8 cellular contexts compared by ENCODE assay signal in the genomic region with DNA sequence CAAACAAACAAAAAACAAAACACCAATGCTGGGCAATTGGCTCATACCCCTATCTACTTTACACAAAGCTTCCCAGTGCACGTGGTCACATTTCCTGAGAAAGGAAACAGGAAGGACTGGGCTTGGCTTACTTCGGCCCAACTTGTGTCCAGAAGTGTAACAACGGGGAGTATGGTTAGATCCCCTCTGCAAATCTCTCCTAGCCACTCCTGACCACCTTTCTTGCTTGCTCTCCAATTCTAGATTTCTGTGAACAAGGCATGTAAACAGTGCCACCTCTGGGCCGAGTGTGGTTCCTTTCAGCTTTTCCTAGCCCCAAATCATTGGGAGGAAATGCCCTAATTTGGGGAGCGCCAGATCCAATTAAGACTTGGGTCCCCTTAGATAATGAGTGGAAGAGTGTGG. TPM values are rescaled to one million over a fixed set of nuclear protein-coding genes. Genes with fewer than 3 reads are reported as not detected.
DNase-seq lines count a peak whose midpoint lies in the region; ATAC-seq and TF ChIP-seq lines count a peak whose summit lies in the region.

No MANE protein-coding gene starts in this region.

- ATAC-seq in effector memory CD8-positive, alpha-beta T cell (replicated peaks) = no peak
- ATAC-seq in naive thymus-derived CD8-positive, alpha-beta T cell = peak; percentile 31 to 45
- no peak for ATAC-seq in HG03460 (IDR thresholded peaks at IDR 0.05; ENCODE audit: unreplicated experiment)
- ATAC-seq in HG03039 (IDR thresholded peaks at IDR 0.05; ENCODE audit: unreplicated experiment) = no peak

- CTCF ChIA-PET in BJ (lab: Yijun Ruan, JAX) = interaction anchor here (0.7 to 3.1 kb wide), 5 partner anchors 23 to 318 kb away, joined by 3 to 15 read pairs (median 5); no protein-coding TSS in a partner anchor

- H3K27ac Mint-ChIP-seq in effector memory CD8-positive, alpha-beta T cell = peak overlapping the region; percentile 60 to 78
- H3K27ac Mint-ChIP-seq in naive thymus-derived CD8-positive, alpha-beta T cell = peak overlapping the region in 2 of 10 donors; percentile 14 to 61

- POLR2A ChIA-PET in BJ (lab: Charles Lee) = no interaction called here
- POLR2A ChIA-PET in naive thymus-derived CD8-positive, alpha-beta T cell (lab: Charles Lee) = no interaction called here

- no peak overlapping the region for H3K4me3 ChIP-seq in BJ (ENCODE audit: low read depth, low read length)

- no peaks in the 10 kb centered on the region for H3K27me3 ChIP-seq in BJ (ENCODE audit: control insufficient read depth, insufficient read depth, low read length)

- no peaks in the 10 kb centered on the region for H3K9me3 Mint-ChIP-seq in effector memory CD8-positive, alpha-beta T cell
- H3K9me3 Mint-ChIP-seq in naive thymus-derived CD8-positive, alpha-beta T cell = no peaks in the 10 kb centered on the region

- H3K4me3 Mint-ChIP-seq in effector memory CD8-positive, alpha-beta T cell = peak overlapping the region in 1 of 2 donors; percentile 25
- no peak overlapping the region for H3K4me3 Mint-ChIP-seq in naive thymus-derived CD8-positive, alpha-beta T cell

- peak; percentile 44 for TF ChIP-seq CTCF in BJ (IDR thresholded peaks at IDR 0.05; ENCODE audit: insufficient read depth, low read depth, low read length)

- peaks cover 10% of the 10 kb centered on the region for H3K36me3 Mint-ChIP-seq in effector memory CD8-positive, alpha-beta T cell (ENCODE audit: insufficient read depth)
- H3K36me3 Mint-ChIP-seq in naive thymus-derived CD8-positive, alpha-beta T cell = peaks cover 0 to 34% (median 2%) of the 10 kb centered on the region in 3 donors

- peaks cover 8 to 11% of the 10 kb centered on the region in 2 donors for H3K4me1 Mint-ChIP-seq in effector memory CD8-positive, alpha-beta T cell (ENCODE audit: low read depth in 2 of 2)
- H3K4me1 Mint-ChIP-seq in naive thymus-derived CD8-positive, alpha-beta T cell = peaks cover 0 to 13% (median 2%) of the 10 kb centered on the region in 4 donors

- DNase-seq in BJ (ENCODE audit: low read depth) (no peak), MV-4-11 (lab: John Stamatoyannopoulos, UW) (peak; percentile 13), islet precursor cell (no peak)
- DNase-seq in effector memory CD8-positive, alpha-beta T cell = peak in 1 of 3 experiments; percentile 17
- peak in 4 of 10 donors; percentile 10 to 28 (median 20) for DNase-seq in naive thymus-derived CD8-positive, alpha-beta T cell
- no peak for DNase-seq in activated CD4-positive, alpha-beta T cell treated with anti-CD3 and anti-CD28 coated beads for 1 hour

- H3K27me3 Mint-ChIP-seq in effector memory CD8-positive, alpha-beta T cell = no peaks in the 10 kb centered on the region
- no peaks in the 10 kb centered on the region for H3K27me3 Mint-ChIP-seq in naive thymus-derived CD8-positive, alpha-beta T cell

- peaks cover 17% of the 10 kb centered on the region for H3K36me3 ChIP-seq in BJ (ENCODE audit: control insufficient read depth, insufficient read depth, low read length)

RNA-seq across cellular contexts. Expression of gene FRAT2, which starts 21.0 kb away (rescaled TPM):
- polyA plus RNA-seq in BJ (2011; rRNA removed) = 1.8 and 2.9 TPM in 2 replicates
- polyA minus RNA-seq in BJ (2011; rRNA and poly(A)+ RNA removed) = 1.4 and 2.3 TPM in 2 replicates
- total RNA-seq in naive thymus-derived CD8-positive, alpha-beta T cell = 10 to 100 TPM; 29.0 to 30.6 TPM
- polyA plus RNA-seq in naive thymus-derived CD8-positive, alpha-beta T cell = 10 to 100 TPM in 2 of 3 donors, 1 to 10 TPM in 1; 9.3 to 27.4 (median 23.6) TPM

RNA-seq across cellular contexts. Expression of gene FRAT1, which starts 36.5 kb away (rescaled TPM):
- polyA plus RNA-seq in BJ (2011; rRNA removed) = 1.1 and 1.2 TPM in 2 replicates
- polyA minus RNA-seq in BJ (2011; rRNA and poly(A)+ RNA removed) = 0.82 and 0.90 TPM in 2 replicates
- 10 to 100 TPM; 18.5 to 19.1 TPM for total RNA-seq in naive thymus-derived CD8-positive, alpha-beta T cell
- 10 to 100 TPM in 2 of 3 donors, 1 to 10 TPM in 1; 7.5 to 12.8 (median 12.7) TPM for polyA plus RNA-seq in naive thymus-derived CD8-positive, alpha-beta T cell

RNA-seq across cellular contexts. Expression of gene RRP12, which starts 45.6 kb away (rescaled TPM):
- polyA plus RNA-seq in BJ (2011; rRNA removed) = 9.3 and 16.3 TPM in 2 replicates
- 15.4 and 21.1 TPM in 2 replicates for polyA minus RNA-seq in BJ (2011; rRNA and poly(A)+ RNA removed)
- total RNA-seq in naive thymus-derived CD8-positive, alpha-beta T cell = 10 to 100 TPM; 25.5 to 27.2 TPM
- 10 to 100 TPM in 1 of 3 donors, 1 to 10 TPM in 2; 8.0 to 17.3 (median 8.3) TPM for polyA plus RNA-seq in naive thymus-derived CD8-positive, alpha-beta T cell

Comparison
In these comparisons a context has a peak if more than half of its experiments do, and no peak if none do; other contexts are left out.
1. ATAC-seq: peak in naive thymus-derived CD8-positive, alpha-beta T cell (2 of 2); none in effector memory CD8-positive, alpha-beta T cell (single experiment), HG03460 (single experiment) and HG03039 (single experiment).